ENCODE assay signal across 1 cellular context in the genomic region with DNA sequence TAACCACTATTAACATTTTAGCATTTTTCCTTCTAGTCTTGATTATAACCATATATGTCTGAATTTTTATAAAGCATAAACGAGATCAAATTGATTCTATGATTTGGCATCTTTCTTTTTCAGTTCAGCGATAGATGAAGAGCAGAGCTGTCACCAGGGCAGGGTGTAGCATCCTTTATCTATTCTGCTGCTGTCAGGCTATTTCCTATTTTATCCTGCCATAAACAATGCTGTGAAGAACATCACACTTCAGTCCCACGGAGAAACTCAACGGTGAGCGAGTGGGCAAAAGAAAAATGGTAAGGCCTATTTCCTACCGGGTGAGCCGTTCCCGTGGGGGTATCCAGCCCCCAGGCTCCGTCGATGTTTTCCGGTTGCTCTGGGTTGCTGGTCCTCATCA.
TF ChIP-seq lines count a peak whose summit lies in the region.

No MANE protein-coding gene starts in this region.

TF ChIP-seq in K562, 482 proteins besides CTCF, POLR2A, EP300 and RAD21:
- no peak for TF ChIP-seq DNMT1 (IDR thresholded peaks at IDR 0.05)
- no peak for TF ChIP-seq ZNF274 (IDR thresholded peaks at IDR 0.05; ENCODE audit: borderline replicate concordance, low read depth, low read length)
- TF ChIP-seq ZZZ3 (IDR thresholded peaks at IDR 0.05): no peak
- TF ChIP-seq JUNB (CRISPR knock-in tag; conservative IDR thresholded peaks at IDR 0.05): no peak
- no peak for TF ChIP-seq PRMT5 (CRISPR knock-in tag; IDR thresholded peaks at IDR 0.05)
- TF ChIP-seq, protein P1, sequence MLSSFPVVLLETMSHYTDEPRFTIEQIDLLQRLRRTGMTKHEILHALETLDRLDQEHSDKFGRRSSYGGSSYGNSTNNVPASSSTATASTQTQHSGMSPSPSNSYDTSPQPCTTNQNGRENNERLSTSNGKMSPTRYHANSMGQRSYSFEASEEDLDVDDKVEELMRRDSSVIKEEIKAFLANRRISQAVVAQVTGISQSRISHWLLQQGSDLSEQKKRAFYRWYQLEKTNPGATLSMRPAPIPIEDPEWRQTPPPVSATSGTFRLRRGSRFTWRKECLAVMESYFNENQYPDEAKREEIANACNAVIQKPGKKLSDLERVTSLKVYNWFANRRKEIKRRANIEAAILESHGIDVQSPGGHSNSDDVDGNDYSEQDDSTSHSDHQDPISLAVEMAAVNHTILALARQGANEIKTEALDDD (IDR thresholded peaks at IDR 0.05): no peak
- TF ChIP-seq ELF2 (CRISPR knock-in tag; IDR thresholded peaks at IDR 0.05): no peak
- no peak for TF ChIP-seq SMARCC2 (IDR thresholded peaks at IDR 0.05; ENCODE audit: low read depth)
- no peak for TF ChIP-seq NFATC3 (IDR thresholded peaks at IDR 0.05)
- no peak for TF ChIP-seq TBP (optimal IDR thresholded peaks at IDR 0.05; ENCODE audit: low read depth, low read length)
- no peak for TF ChIP-seq E2F4 (CRISPR knock-in tag; IDR thresholded peaks at IDR 0.05; ENCODE audit: low read depth)
- TF ChIP-seq, protein P2, sequence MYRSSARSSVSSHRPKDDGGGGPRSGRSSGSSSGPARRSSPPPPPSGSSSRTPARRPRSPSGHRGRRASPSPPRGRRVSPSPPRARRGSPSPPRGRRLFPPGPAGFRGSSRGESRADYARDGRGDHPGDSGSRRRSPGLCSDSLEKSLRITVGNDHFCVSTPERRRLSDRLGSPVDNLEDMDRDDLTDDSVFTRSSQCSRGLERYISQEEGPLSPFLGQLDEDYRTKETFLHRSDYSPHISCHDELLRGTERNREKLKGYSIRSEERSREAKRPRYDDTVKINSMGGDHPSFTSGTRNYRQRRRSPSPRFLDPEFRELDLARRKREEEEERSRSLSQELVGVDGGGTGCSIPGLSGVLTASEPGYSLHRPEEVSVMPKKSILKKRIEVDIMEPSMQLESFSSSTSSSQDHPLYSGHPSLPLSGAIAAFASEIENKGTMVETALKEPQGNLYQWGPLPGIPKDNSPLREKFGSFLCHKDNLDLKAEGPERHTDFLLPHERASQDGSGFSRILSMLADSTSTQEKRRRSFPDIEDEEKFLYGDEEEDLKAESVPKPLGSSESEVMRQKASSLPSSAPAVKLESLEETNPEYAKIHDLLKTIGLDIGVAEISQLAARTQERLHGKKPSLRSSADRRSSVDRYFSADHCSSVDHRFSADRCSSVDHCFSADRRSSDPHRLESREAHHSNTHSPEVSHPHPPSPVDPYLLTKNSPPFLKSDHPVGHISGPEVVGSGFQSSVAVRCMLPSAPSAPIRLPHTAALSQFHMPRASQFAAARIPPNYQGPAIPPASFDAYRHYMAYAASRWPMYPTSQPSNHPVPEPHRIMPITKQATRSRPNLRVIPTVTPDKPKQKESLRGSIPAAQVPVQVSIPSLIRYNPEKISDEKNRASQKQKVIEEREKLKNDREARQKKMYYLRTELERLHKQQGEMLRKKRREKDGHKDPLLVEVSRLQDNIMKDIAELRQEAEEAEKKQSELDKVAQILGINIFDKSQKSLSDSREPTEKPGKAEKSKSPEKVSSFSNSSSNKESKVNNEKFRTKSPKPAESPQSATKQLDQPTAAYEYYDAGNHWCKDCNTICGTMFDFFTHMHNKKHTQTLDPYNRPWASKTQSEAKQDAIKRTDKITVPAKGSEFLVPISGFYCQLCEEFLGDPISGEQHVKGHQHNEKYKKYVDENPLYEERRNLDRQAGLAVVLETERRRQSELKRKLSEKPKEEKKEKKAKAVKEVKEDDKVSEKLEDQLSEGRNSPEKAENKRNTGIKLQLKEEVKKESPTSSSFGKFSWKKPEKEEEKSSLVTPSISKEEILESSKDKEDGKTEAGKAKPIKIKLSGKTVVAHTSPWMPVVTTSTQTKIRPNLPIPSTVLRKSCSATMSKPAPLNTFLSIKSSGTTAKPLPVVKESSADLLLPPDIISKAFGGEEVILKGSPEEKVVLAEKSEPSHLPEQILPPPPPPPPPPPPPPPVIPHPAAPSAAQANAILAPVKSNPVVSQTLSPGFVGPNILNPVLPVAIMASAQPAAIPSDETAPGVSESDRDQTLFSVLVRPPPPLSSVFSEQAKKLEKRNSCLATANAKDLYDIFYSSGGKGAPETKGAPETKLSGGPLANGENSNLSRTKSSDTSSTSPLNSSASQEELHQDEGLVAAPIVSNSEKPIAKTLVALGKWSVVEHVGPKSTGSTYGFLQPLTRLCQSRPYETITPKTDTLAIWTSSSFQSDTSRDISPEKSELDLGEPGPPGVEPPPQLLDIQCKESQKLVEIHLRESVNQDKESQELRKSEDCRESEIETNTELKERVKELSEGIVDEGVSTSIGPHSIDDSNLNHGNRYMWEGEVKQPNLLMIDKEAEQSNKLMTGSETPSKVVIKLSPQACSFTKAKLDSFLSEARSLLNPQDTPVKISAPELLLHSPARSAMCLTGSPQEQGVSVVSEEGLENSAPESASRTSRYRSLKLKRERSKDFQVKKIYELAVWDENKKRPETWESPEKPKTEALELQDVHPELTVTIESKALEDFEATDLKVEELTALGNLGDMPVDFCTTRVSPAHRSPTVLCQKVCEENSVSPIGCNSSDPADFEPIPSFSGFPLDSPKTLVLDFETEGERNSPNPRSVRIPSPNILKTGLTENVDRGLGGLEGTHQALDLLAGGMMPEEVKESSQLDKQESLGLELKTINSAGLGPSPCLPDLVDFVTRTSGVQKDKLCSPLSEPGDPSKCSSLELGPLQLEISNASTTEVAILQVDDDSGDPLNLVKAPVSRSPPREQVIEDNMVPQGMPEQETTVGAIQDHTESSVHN (IDR thresholded peaks at IDR 0.05; ENCODE audit: borderline replicate concordance in 1 of 2, low read depth in 1 of 2): no peak
- no peak for TF ChIP-seq BCOR (IDR thresholded peaks at IDR 0.05)
- no peak for TF ChIP-seq MEF2D (tag; conservative IDR thresholded peaks at IDR 0.05; ENCODE audit: low read depth)
- no peak for TF ChIP-seq JUND (IDR thresholded peaks at IDR 0.05; ENCODE audit: borderline replicate concordance, low read depth, low read length)
- TF ChIP-seq JUND (tag; IDR thresholded peaks at IDR 0.05; ENCODE audit: borderline replicate concordance, low read depth, low read length): no peak
- no peak for TF ChIP-seq STAG1 (CRISPR knock-in tag; IDR thresholded peaks at IDR 0.05; ENCODE audit: borderline replicate concordance)
